Comparison of ENCODE assay signal across 16 cellular contexts in the genomic region with DNA sequence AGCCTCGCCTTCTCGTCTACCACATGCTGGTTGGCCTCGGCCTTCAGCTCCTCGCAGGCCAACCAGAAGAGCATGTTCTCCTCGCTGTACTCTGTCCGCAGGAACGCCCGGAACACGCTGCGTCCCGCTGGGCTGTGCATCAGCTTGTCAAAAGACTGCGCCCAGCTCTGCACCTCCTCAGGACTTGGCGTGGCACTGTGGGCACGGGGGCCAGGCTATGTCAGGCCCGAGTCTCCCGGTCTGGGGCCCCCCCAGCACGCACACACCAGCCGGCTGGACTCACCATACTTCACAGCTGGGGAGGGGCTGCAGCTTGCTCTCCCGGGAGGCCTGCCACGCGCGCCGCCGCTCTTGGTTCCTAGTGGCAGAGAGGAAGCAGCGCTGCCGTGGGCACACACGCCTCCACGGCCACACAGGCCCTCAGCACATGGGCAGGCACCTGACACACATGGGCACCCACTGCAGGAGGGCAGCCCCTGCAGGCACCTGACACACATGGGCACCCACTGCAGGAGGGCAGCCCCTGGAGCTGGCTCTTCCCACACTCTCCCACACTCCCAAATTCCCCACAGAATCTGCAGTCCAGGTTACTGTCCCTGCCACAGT.
"Had no signal": no experiment of that assay in that cellular context is flagged by ENCODE, and none has a peak within 500 bp of the region (broad histone marks: within the 10 kb centered on the region; RNA-seq: fewer than 3 reads in every experiment).

No MANE protein-coding gene starts in this region.

- H3K27me3 Mint-ChIP-seq: activated naive CD8-positive, alpha-beta T cell; effector memory CD8-positive, alpha-beta T cell had no signal

- H3K36me3 Mint-ChIP-seq: activated naive CD8-positive, alpha-beta T cell had no signal

- H3K27ac ChIP-seq: body of pancreas, pancreas, sigmoid colon, tibial artery, WERI-Rb-1 had no signal

- H3K4me3 Mint-ChIP-seq: activated naive CD8-positive, alpha-beta T cell; effector memory CD8-positive, alpha-beta T cell; immature natural killer cell had no signal

- FAIRE-seq: pancreas had no signal

- H3K9me3 Mint-ChIP-seq: effector memory CD8-positive, alpha-beta T cell; immature natural killer cell had no signal

- H3K27me3 ChIP-seq: body of pancreas, pancreas, sigmoid colon, tibial artery had no signal

- H3K4me3 ChIP-seq: body of pancreas, pancreas, sigmoid colon, tibial artery had no signal

- H3K9me3 ChIP-seq: body of pancreas, pancreas, sigmoid colon, tibial artery had no signal

- H3K36me3 ChIP-seq: pancreas, WERI-Rb-1 had no signal

- ATAC-seq: body of pancreas; effector memory CD8-positive, alpha-beta T cell; left ventricle myocardium superior; pancreas had no signal

- DNase-seq: activated CD4-positive, alpha-beta T cell treated with anti-CD3 and anti-CD28 coated beads, Interleukin-2, amount 50 U/mL, for 4 hours; activated T-cell treated with anti-CD3 and anti-CD28 coated beads for 4 hours; amygdala; body of pancreas; caudate nucleus; effector memory CD8-positive, alpha-beta T cell; immature natural killer cell; kidney glomerular epithelial cell; left ventricle myocardium superior; pancreas; sigmoid colon; stimulated activated CD4-positive, alpha-beta T cell treated with anti-CD3 and anti-CD28 coated beads, Interleukin-4, amount 100 ng/mL, for 4 hours; stimulated activated naive CD4-positive, alpha-beta T cell; tibial artery; WERI-Rb-1 had no signal

- H3K27ac Mint-ChIP-seq: activated naive CD8-positive, alpha-beta T cell; effector memory CD8-positive, alpha-beta T cell had no signal
